ENCODE assay signal across 14 cellular contexts in genomic region chr10:1454964-1455363, GRCh38.
DNase-seq lines count a peak whose midpoint lies in the region; ATAC-seq, FAIRE-seq and TF ChIP-seq lines count a peak whose summit lies in the region.
"Had no signal": no experiment of that assay in that cellular context is flagged by ENCODE, and none has a peak within 500 bp of the region (broad histone marks: within the 10 kb centered on the region; RNA-seq: fewer than 3 reads in every experiment).

No MANE protein-coding gene starts in this region.

- H3K4me1 ChIP-seq in small intestine (ENCODE audit: control insufficient read depth in 2 of 2, insufficient read depth in 1 of 2, low read depth in 1 of 2, low read length in 1 of 2) (no peaks in the 10 kb centered on the region), stomach (no peaks in the 10 kb centered on the region)
- H3K4me1 ChIP-seq: body of pancreas had no signal

- peaks cover 10% of the 10 kb centered on the region for H3K4me1 Mint-ChIP-seq in activated CD8-positive, alpha-beta T cell treated with anti-CD3 and anti-CD28 coated beads, Interleukin-2, amount 10 ng/mL, durations not matched to agents 7 days and 5 days (ENCODE audit: low read depth)

- no peaks in the 10 kb centered on the region for H3K36me3 Mint-ChIP-seq in activated CD8-positive, alpha-beta T cell treated with anti-CD3 and anti-CD28 coated beads, Interleukin-2, amount 10 ng/mL, durations not matched to agents 7 days and 5 days (ENCODE audit: low read depth)
- H3K36me3 Mint-ChIP-seq: CD8-positive, alpha-beta T cell had no signal

- DNase-seq in NCI-H2107 treated with DMSO at 0.1 percent for 48 hours (lab: John Stamatoyannopoulos, UW; ENCODE audit: unreplicated experiment) (peak; percentile 91), small intestine (peak; percentile 34), stomach (no peak), NCI-H524 (lab: John Stamatoyannopoulos, UW) (no peak)
- no peak for DNase-seq in activated CD8-positive, alpha-beta T cell treated with anti-CD3 and anti-CD28 coated beads, Interleukin-2, amount 10 ng/mL, durations not matched to agents 7 days and 5 days
- DNase-seq: activated CD8-positive, alpha-beta memory T cell treated with anti-CD3 and anti-CD28 coated beads for 24 hours; activated gamma-delta T cell treated with Interleukin-2 at 50 U/mL for 16 hours; body of pancreas; CD8-positive, alpha-beta T cell; mesenchymal stem cell; SIG-M5 had no signal

- no peak overlapping the region for H3K4me3 Mint-ChIP-seq in activated CD8-positive, alpha-beta T cell treated with anti-CD3 and anti-CD28 coated beads, Interleukin-2, amount 10 ng/mL, durations not matched to agents 7 days and 5 days
- H3K4me3 Mint-ChIP-seq: CD8-positive, alpha-beta T cell had no signal

- no peaks in the 10 kb centered on the region for H3K9me3 ChIP-seq in small intestine (ENCODE audit: control insufficient read depth, low read depth)
- H3K9me3 ChIP-seq in stomach, result no peaks in the 10 kb centered on the region
- H3K9me3 ChIP-seq: body of pancreas had no signal

- H3K9me3 Mint-ChIP-seq in activated CD8-positive, alpha-beta T cell treated with anti-CD3 and anti-CD28 coated beads, Interleukin-2, amount 10 ng/mL, durations not matched to agents 7 days and 5 days (ENCODE audit: insufficient read depth), result peaks cover 3% of the 10 kb centered on the region
- H3K9me3 Mint-ChIP-seq: CD8-positive, alpha-beta T cell had no signal

- TF ChIP-seq POLR2A in stomach (IDR thresholded peaks at IDR 0.05), result no peak

- FAIRE-seq in small intestine (lab: Jason Lieb, UNC), result no peak
- FAIRE-seq: TTC549 had no signal

- peak; percentile 31 for ATAC-seq in GM18907 (IDR thresholded peaks at IDR 0.05; ENCODE audit: unreplicated experiment)
- ATAC-seq in HG03135 (IDR thresholded peaks at IDR 0.05; ENCODE audit: unreplicated experiment), result peak; percentile 18
- no peak for ATAC-seq in activated CD8-positive, alpha-beta T cell treated with anti-CD3 and anti-CD28 coated beads, Interleukin-2, amount 10 ng/mL, durations not matched to agents 7 days and 5 days
- ATAC-seq: body of pancreas; CD8-positive, alpha-beta T cell had no signal

- H3K27ac ChIP-seq in small intestine (ENCODE audit: low read depth in 1 of 2, low read length in 1 of 2) (no peak overlapping the region), stomach (no peak overlapping the region)

- no peak overlapping the region for H3K27ac Mint-ChIP-seq in activated CD8-positive, alpha-beta T cell treated with anti-CD3 and anti-CD28 coated beads, Interleukin-2, amount 10 ng/mL, durations not matched to agents 7 days and 5 days
- H3K27ac Mint-ChIP-seq: CD8-positive, alpha-beta T cell had no signal

- H3K36me3 ChIP-seq in small intestine (ENCODE audit: control insufficient read depth in 2 of 2, insufficient read depth in 2 of 2, low read length in 2 of 2) (no peaks in the 10 kb centered on the region), stomach (no peaks in the 10 kb centered on the region)

- H3K27me3 ChIP-seq in small intestine (ENCODE audit: control insufficient read depth in 2 of 2, insufficient read depth in 2 of 2, low read length in 2 of 2), result no peaks in the 10 kb centered on the region
- H3K27me3 ChIP-seq in stomach, result peaks cover 0 to 4% (median 0%) of the 10 kb centered on the region in 3 donors
- H3K27me3 ChIP-seq: body of pancreas had no signal

- intact Hi-C loops in stomach (cut with DNase I; ENCODE audit: low total_unique reads), result no loop called here

- WGBS in small intestine, 3 donors, result 25 to 55% (median 52%) methylated on average over 6 of the region's 6 CpGs
- WGBS in stomach, 5 donors, result 33 to 41% (median 35%) methylated on average over 6 of the region's 6 CpGs

- POLR2A ChIA-PET in activated CD8-positive, alpha-beta T cell treated with anti-CD3 and anti-CD28 coated beads, Interleukin-2, amount 10 ng/mL, durations not matched to agents 7 days and 5 days (lab: Charles Lee), result no interaction called here

- CTCF ChIA-PET in activated CD8-positive, alpha-beta T cell treated with anti-CD3 and anti-CD28 coated beads, Interleukin-2, amount 10 ng/mL, durations not matched to agents 7 days and 5 days (lab: Charles Lee), result no interaction called here

- TF ChIP-seq CTCF in stomach (IDR thresholded peaks at IDR 0.05), result no peak

- TF ChIP-seq EP300 in stomach (IDR thresholded peaks at IDR 0.05), result no peak

- H3K4me3 ChIP-seq in small intestine (ENCODE audit: low read depth in 1 of 2, low read length in 2 of 2), result no peak overlapping the region
- no peak overlapping the region for H3K4me3 ChIP-seq in stomach
- H3K4me3 ChIP-seq: body of pancreas had no signal

- H3K27me3 Mint-ChIP-seq in activated CD8-positive, alpha-beta T cell treated with anti-CD3 and anti-CD28 coated beads, Interleukin-2, amount 10 ng/mL, durations not matched to agents 7 days and 5 days (ENCODE audit: low read depth), result peaks cover 4% of the 10 kb centered on the region

Comparison
In these comparisons a context has a peak if more than half of its experiments do, and no peak if none do; other contexts are left out.
1. DNase-seq: peak in NCI-H2107 treated with DMSO at 0.1 percent for 48 hours (single experiment) and small intestine (single experiment); none in stomach (single experiment), activated CD8-positive, alpha-beta T cell treated with anti-CD3 and anti-CD28 coated beads, Interleukin-2, amount 10 ng/mL, durations not matched to agents 7 days and 5 days (single experiment) and NCI-H524 (0 of 2).